In the genomic region with DNA sequence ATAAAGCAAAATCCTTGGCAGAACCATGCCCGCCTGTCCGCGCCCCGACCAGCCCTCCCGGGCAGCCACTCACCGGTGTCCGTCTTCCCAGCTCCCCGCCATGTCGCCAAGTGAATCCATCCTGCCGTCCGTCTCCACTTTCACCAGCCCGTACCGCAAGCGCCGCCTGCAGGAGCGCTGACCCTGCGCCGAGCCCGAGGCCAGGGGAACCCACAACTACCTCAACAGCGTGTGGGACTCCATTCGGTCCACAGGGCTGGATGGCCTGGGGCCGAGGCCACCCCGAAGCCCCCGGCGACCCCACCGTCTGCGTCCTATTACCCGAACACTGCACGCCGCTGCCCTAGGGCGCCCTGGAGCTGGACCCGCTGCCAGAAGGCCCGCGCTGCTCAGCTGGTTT, we compare ENCODE assay signal across 8 cellular contexts.
A peak's percentile ranks its signal among the peaks of the same experiment; 100 is the strongest.
DNase-seq lines count a peak whose midpoint lies in the region; ATAC-seq and TF ChIP-seq lines count a peak whose summit lies in the region.
"Not testable (repeated sequence)": the region's sequence is repeated elsewhere in the genome, so short reads cannot be mapped to it uniquely, and the experiment has no call there.

No MANE protein-coding gene starts in this region.

- peak overlapping the region; percentile 56 for H3K56ac ChIP-seq in mesendoderm (ENCODE audit: low read length)

- CTCF ChIA-PET in BJ (lab: Yijun Ruan, JAX), result interaction anchor here (0.9 kb wide), 1 partner anchor 36 kb away, joined by 4 read pairs; no protein-coding TSS in a partner anchor
- CTCF ChIA-PET in activated CD4-positive, alpha-beta T cell treated with anti-CD3 and anti-CD28 coated beads, Interleukin-2, amount 10 ng/mL, durations not matched to agents 7 days and 5 days (lab: Charles Lee); mammary epithelial cell (lab: Charles Lee; ENCODE audit: low non-redundant PET): not testable (repeated sequence)

- H4K8ac ChIP-seq in mesendoderm (ENCODE audit: low read depth, low read length), result not testable (repeated sequence)

- not testable (repeated sequence) for BruUV-seq in mammary epithelial cell (replicated peaks; lab: Mats Ljungman, UMichigan)

- H3K27me3 Mint-ChIP-seq in activated CD4-positive, alpha-beta T cell treated with anti-CD3 and anti-CD28 coated beads, Interleukin-2, amount 10 ng/mL, durations not matched to agents 7 days and 5 days, result peaks cover 16% of the 10 kb centered on the region

- not testable (repeated sequence) for H3K27me3 ChIP-seq in BJ (ENCODE audit: control insufficient read depth, insufficient read depth, low read length); mammary epithelial cell (ENCODE audit: insufficient read depth, low read length); mesendoderm (ENCODE audit: insufficient read depth, low read length, poor library complexity)
- H3K27me3 ChIP-seq in spleen (replicated peaks in 1 of 7), result peaks cover 0 to 18% (median 0%) of the 10 kb centered on the region in 7 donors

- not testable (repeated sequence) for H2BK15ac ChIP-seq in mesendoderm (replicated peaks; ENCODE audit: low read depth)

- not testable (repeated sequence) for H2AFZ ChIP-seq in mammary epithelial cell (ENCODE audit: low read depth, low read length)

- intact Hi-C loops in mammary epithelial cell (cut with micrococcal nuclease); Right ventricle myocardium inferior (cut with DNase I); spleen (cut with DNase I; ENCODE audit: low total_unique reads): not testable (repeated sequence)

- not testable (repeated sequence) for H2BK5ac ChIP-seq in mesendoderm (ENCODE audit: low read length)

- not testable (repeated sequence) for H3K9ac ChIP-seq in mammary epithelial cell (ENCODE audit: insufficient read depth, low read length)
- peak overlapping the region; percentile 24 for H3K9ac ChIP-seq in mesendoderm (ENCODE audit: low read length)

- not testable (repeated sequence) for H3K27ac ChIP-seq in mammary epithelial cell (ENCODE audit: insufficient read depth, low read depth, low read length); mesendoderm (ENCODE audit: low read depth, low read length); spleen

- H3K4ac ChIP-seq in mesendoderm (ENCODE audit: low read depth, low read length), result not testable (repeated sequence)

- not testable (repeated sequence) for H4K20me1 ChIP-seq in mammary epithelial cell (ENCODE audit: insufficient read depth, low read length)

- not testable (repeated sequence) for H3K23ac ChIP-seq in mesendoderm (ENCODE audit: low read length)

- not testable (repeated sequence) for H3K27ac Mint-ChIP-seq in activated CD4-positive, alpha-beta T cell treated with anti-CD3 and anti-CD28 coated beads, Interleukin-2, amount 10 ng/mL, durations not matched to agents 7 days and 5 days

- WGBS in mammary epithelial cell (ENCODE audit: low coverage, missing lambda C conversion rate), result 12% methylated on average over 18 of the region's 34 CpGs
- WGBS in mesendoderm (ENCODE audit: extremely low coverage, insufficient coverage, low lambda C conversion rate), result no CpG with 5 or more reads among the region's 34 CpGs
- WGBS in spleen, 5 donors, result 0 to 8% (median 2%) methylated on average over 9 to 34 of the region's 34 CpGs

- H4K5ac ChIP-seq in mesendoderm (ENCODE audit: low read length), result not testable (repeated sequence)

- H3K18ac ChIP-seq in mesendoderm (ENCODE audit: low read length), result not testable (repeated sequence)

- H3K4me3 ChIP-seq in BJ (ENCODE audit: low read depth, low read length); mesendoderm (ENCODE audit: low read length): not testable (repeated sequence)
- H3K4me3 ChIP-seq in mammary epithelial cell (replicated peaks in 1 of 3; ENCODE audit: insufficient read depth in 1 of 3, low read depth in 2 of 3, low read length in 3 of 3) (peak overlapping the region in 1 of 3 experiments; percentile 4), spleen (peak overlapping the region in 6 of 8 donors; percentile 36 to 71 (median 46))

- peak; percentile 30; the same call in 1 of the 2 replicates for TF ChIP-seq CTCF in BJ (IDR thresholded peaks at IDR 0.05; ENCODE audit: insufficient read depth, low read depth, low read length)
- not testable (repeated sequence) for TF ChIP-seq CTCF in mammary epithelial cell (conservative IDR thresholded peaks at IDR 0.05 in 1 of 2, IDR thresholded peaks at IDR 0.05 in 1 of 2; ENCODE audit: extremely low read depth in 1 of 2, insufficient read depth in 1 of 2, low read depth in 1 of 2, low read length in 2 of 2)
- TF ChIP-seq CTCF in spleen (IDR thresholded peaks at IDR 0.05 in 8 of 11, conservative IDR thresholded peaks at IDR 0.05 in 3 of 11), result peak in 10 of 11 experiments; percentile 12 to 55 (median 39)

- H3K79me1 ChIP-seq in mesendoderm (ENCODE audit: low read length), result not testable (repeated sequence)

- not testable (repeated sequence) for DNase-seq in BJ (ENCODE audit: low read depth); activated CD4-positive, alpha-beta T cell treated with anti-CD3 and anti-CD28 coated beads, Interleukin-2, amount 10 ng/mL, durations not matched to agents 7 days and 5 days; mammary epithelial cell
- DNase-seq in HT1080 (ENCODE audit: low read depth), result peak; percentile 4
- peak; percentile 90 for DNase-seq in Right ventricle myocardium inferior (ENCODE audit: missing footprints)
- DNase-seq in mesendoderm, result peak; percentile 67
- DNase-seq in spleen, result peak; percentile 88

- H3K4me1 Mint-ChIP-seq in activated CD4-positive, alpha-beta T cell treated with anti-CD3 and anti-CD28 coated beads, Interleukin-2, amount 10 ng/mL, durations not matched to agents 7 days and 5 days, result not testable (repeated sequence)

- not testable (repeated sequence) for TF ChIP-seq POLR2A in spleen (IDR thresholded peaks at IDR 0.05)

- not testable (repeated sequence) for H3K9me3 ChIP-seq in mammary epithelial cell (replicated peaks; ENCODE audit: insufficient read depth, low read length); spleen

- peak overlapping the region; percentile 49 for H3K4me3 Mint-ChIP-seq in activated CD4-positive, alpha-beta T cell treated with anti-CD3 and anti-CD28 coated beads, Interleukin-2, amount 10 ng/mL, durations not matched to agents 7 days and 5 days

- H3K36me3 ChIP-seq in BJ (ENCODE audit: control insufficient read depth, insufficient read depth, low read length); mammary epithelial cell (ENCODE audit: insufficient read depth, low read length); mesendoderm (ENCODE audit: control insufficient read depth, insufficient read depth, low read length); spleen: not testable (repeated sequence)

- H2AK5ac ChIP-seq in mesendoderm (ENCODE audit: low read length), result not testable (repeated sequence)

- H2BK120ac ChIP-seq in mesendoderm (ENCODE audit: low read depth, low read length), result not testable (repeated sequence)

- H3K36me3 Mint-ChIP-seq in activated CD4-positive, alpha-beta T cell treated with anti-CD3 and anti-CD28 coated beads, Interleukin-2, amount 10 ng/mL, durations not matched to agents 7 days and 5 days (ENCODE audit: low read depth), result not testable (repeated sequence)

- POLR2A ChIA-PET in BJ (lab: Charles Lee), result not testable (repeated sequence)
- POLR2A ChIA-PET in activated CD4-positive, alpha-beta T cell treated with anti-CD3 and anti-CD28 coated beads, Interleukin-2, amount 10 ng/mL, durations not matched to agents 7 days and 5 days (lab: Charles Lee), result interaction anchor here (0.7 kb wide), 1 partner anchor 50 kb away, joined by 3 read pairs; no protein-coding TSS in a partner anchor

- ATAC-seq in GM19463 (IDR thresholded peaks at IDR 0.05; ENCODE audit: unreplicated experiment), result peak; percentile 50
- ATAC-seq in Right ventricle myocardium inferior, result peak; percentile 94

- dilution Hi-C loops in mammary epithelial cell (cut with HindIII; ENCODE audit: low sequenced_read_pairs), result not testable (repeated sequence)

- in situ Hi-C loops in mammary epithelial cell (cut with MboI; ENCODE audit: low sequenced_read_pairs in 2 of 2), result not testable (repeated sequence)

- not testable (repeated sequence) for H3K4me1 ChIP-seq in mammary epithelial cell (ENCODE audit: insufficient read depth, low read length); mesendoderm (ENCODE audit: control insufficient read depth, low read depth, low read length); spleen

- peak overlapping the region; percentile 42 for H3K4me2 ChIP-seq in mammary epithelial cell (ENCODE audit: insufficient read depth, low read depth, low read length)
- H3K4me2 ChIP-seq in mesendoderm (ENCODE audit: low read length), result not testable (repeated sequence)

- not testable (repeated sequence) for H3K79me2 ChIP-seq in mammary epithelial cell (ENCODE audit: insufficient read depth, low read length); mesendoderm (ENCODE audit: control insufficient read depth, insufficient read depth, low read length)

- H3K9me3 Mint-ChIP-seq in activated CD4-positive, alpha-beta T cell treated with anti-CD3 and anti-CD28 coated beads, Interleukin-2, amount 10 ng/mL, durations not matched to agents 7 days and 5 days, result not testable (repeated sequence)
